In the genomic region with DNA sequence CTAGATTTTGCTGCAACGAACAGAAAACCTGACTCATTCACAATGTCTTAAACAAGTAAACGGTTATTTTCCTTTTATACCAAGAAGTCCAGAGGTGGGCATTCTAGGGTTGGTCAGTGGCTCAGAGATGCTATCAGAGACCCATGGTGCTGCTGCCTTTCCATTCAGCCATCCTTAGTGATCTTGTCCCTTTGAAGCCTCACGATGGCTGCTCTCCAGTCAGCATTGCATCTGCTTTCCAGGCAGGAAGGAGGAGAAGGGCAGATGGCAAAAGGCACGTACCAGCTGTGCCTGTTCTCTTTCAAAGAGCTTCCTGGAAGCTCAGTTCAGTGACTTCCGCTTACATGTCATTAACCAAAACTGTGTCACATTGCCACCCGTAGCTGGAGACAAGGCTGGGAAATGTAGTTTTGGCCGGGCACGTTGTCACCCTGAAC, we compare ENCODE assay signal across 8 cellular contexts. TPM values are rescaled to one million over a fixed set of nuclear protein-coding genes. Genes with fewer than 3 reads are reported as not detected.
DNase-seq lines count a peak whose midpoint lies in the region; ATAC-seq and TF ChIP-seq lines count a peak whose summit lies in the region.

No MANE protein-coding gene starts in this region.

- H3K9me3 Mint-ChIP-seq in activated naive CD8-positive, alpha-beta T cell treated with anti-CD3 and anti-CD28 coated beads, Interleukin-2, amount 50 U/mL, for 24 hours, result no peaks in the 10 kb centered on the region

- intact Hi-C loops in mucosa of descending colon (cut with DNase I, micrococcal nuclease), result no loop called here

- H3K4me3 ChIP-seq in mucosa of descending colon, result no peak overlapping the region
- peak overlapping the region; percentile 53 to 65 (median 64) for H3K4me3 ChIP-seq in subcutaneous abdominal adipose tissue (ENCODE audit: low read depth in 1 of 5, low read length in 5 of 5)

- H3K4me1 ChIP-seq in mucosa of descending colon (ENCODE audit: low read depth) (no peaks in the 10 kb centered on the region), subcutaneous abdominal adipose tissue (ENCODE audit: control insufficient read depth in 5 of 5, insufficient read depth in 5 of 5, low read length in 5 of 5) (peaks cover 0 to 11% (median 9%) of the 10 kb centered on the region in 5 donors)

- TF ChIP-seq CTCF in mucosa of descending colon (IDR thresholded peaks at IDR 0.05), result no peak

- peak overlapping the region; percentile 2 for H3K27ac ChIP-seq in subcutaneous abdominal adipose tissue (ENCODE audit: low read depth, low read length)

- DNase-seq in AG20443 (ENCODE audit: low spot score), result peak; percentile 33
- peak; percentile 84 to 92 for DNase-seq in SHP77 (lab: John Stamatoyannopoulos, UW)
- DNase-seq in activated naive CD8-positive, alpha-beta T cell treated with anti-CD3 and anti-CD28 coated beads, Interleukin-2, amount 50 U/mL, for 24 hours, result peak; percentile 53
- DNase-seq in mucosa of descending colon, result peak in 1 of 3 donors; percentile 27
- no peak for DNase-seq in DMS79 (lab: John Stamatoyannopoulos, UW)

- H3K27ac Mint-ChIP-seq in activated naive CD8-positive, alpha-beta T cell treated with anti-CD3 and anti-CD28 coated beads, Interleukin-2, amount 50 U/mL, for 24 hours, result peak overlapping the region; percentile 90

- peak overlapping the region in 2 of 5 donors; percentile 7 to 33 for H3K9ac ChIP-seq in subcutaneous abdominal adipose tissue (ENCODE audit: low read length in 5 of 5)

- peak overlapping the region; percentile 73 for H3K4me3 Mint-ChIP-seq in activated naive CD8-positive, alpha-beta T cell treated with anti-CD3 and anti-CD28 coated beads, Interleukin-2, amount 50 U/mL, for 24 hours

- no peaks in the 10 kb centered on the region for H3K9me3 ChIP-seq in mucosa of descending colon
- H3K9me3 ChIP-seq in subcutaneous abdominal adipose tissue (ENCODE audit: control insufficient read depth in 5 of 5, low read length in 5 of 5), result no peaks in the 10 kb centered on the region

- H3K36me3 ChIP-seq in mucosa of descending colon (ENCODE audit: low read depth) (no peaks in the 10 kb centered on the region), subcutaneous abdominal adipose tissue (ENCODE audit: control insufficient read depth in 5 of 5, insufficient read depth in 5 of 5, low read length in 5 of 5) (no peaks in the 10 kb centered on the region)

- peak; percentile 91 for ATAC-seq in GM18909 (IDR thresholded peaks at IDR 0.05; ENCODE audit: poor library complexity, unreplicated experiment)
- peak; percentile 73 for ATAC-seq in HG03139 (IDR thresholded peaks at IDR 0.05; ENCODE audit: unreplicated experiment)
- ATAC-seq in activated naive CD8-positive, alpha-beta T cell treated with anti-CD3 and anti-CD28 coated beads, Interleukin-2, amount 50 U/mL, for 24 hours, result peak; percentile 88
- peak; percentile 68 for ATAC-seq in mucosa of descending colon

- peaks cover 31% of the 10 kb centered on the region for H3K4me1 Mint-ChIP-seq in activated naive CD8-positive, alpha-beta T cell treated with anti-CD3 and anti-CD28 coated beads, Interleukin-2, amount 50 U/mL, for 24 hours

- H3K36me3 Mint-ChIP-seq in activated naive CD8-positive, alpha-beta T cell treated with anti-CD3 and anti-CD28 coated beads, Interleukin-2, amount 50 U/mL, for 24 hours (ENCODE audit: low read depth), result no peaks in the 10 kb centered on the region

- no peaks in the 10 kb centered on the region for H3K27me3 ChIP-seq in subcutaneous abdominal adipose tissue (ENCODE audit: control insufficient read depth in 5 of 5, insufficient read depth in 4 of 5, low read length in 5 of 5)

- no peaks in the 10 kb centered on the region for H3K27me3 Mint-ChIP-seq in activated naive CD8-positive, alpha-beta T cell treated with anti-CD3 and anti-CD28 coated beads, Interleukin-2, amount 50 U/mL, for 24 hours

RNA-seq across cellular contexts. Expression of a gene that starts 30.1 kb away (rescaled TPM):
- total RNA-seq in mucosa of descending colon, result 1 to 10 TPM; 3.4 to 9.6 (median 6.6) TPM
